12 cellular contexts compared by ENCODE assay signal in genomic region chr3:58325525-58325992, GRCh38. TPM values are rescaled to one million over a fixed set of nuclear protein-coding genes. Genes with fewer than 3 reads are reported as not detected.
DNase-seq lines count a peak whose midpoint lies in the region; ATAC-seq, FAIRE-seq and TF ChIP-seq lines count a peak whose summit lies in the region.
"Had no signal": no experiment of that assay in that cellular context is flagged by ENCODE, and none has a peak within 500 bp of the region (broad histone marks: within the 10 kb centered on the region; RNA-seq: fewer than 3 reads in every experiment).

No MANE protein-coding gene starts in this region.

- H3K9me1 ChIP-seq in endothelial cell of umbilical vein (replicated peaks; ENCODE audit: control insufficient read depth, extremely low read depth, insufficient read depth, low read length): no peaks in the 10 kb centered on the region

- H2AFZ ChIP-seq in endothelial cell of umbilical vein (ENCODE audit: low read depth, low read length): no peak overlapping the region

- no peak for ATAC-seq in CD4-positive, alpha-beta T cell (ENCODE audit: poor library complexity)
- peak; percentile 31 for ATAC-seq in omental fat pad (ENCODE audit: low FRiP score)
- no peak for ATAC-seq in aorta (ENCODE audit: low FRiP score)

- no peak overlapping the region for H3K9ac ChIP-seq in endothelial cell of umbilical vein (replicated peaks; ENCODE audit: extremely low read depth, insufficient read depth, low read length)

- H3K27me3 ChIP-seq in CD4-positive, alpha-beta T cell (ENCODE audit: control insufficient read depth, insufficient read depth, low read length): no peaks in the 10 kb centered on the region
- H3K27me3 ChIP-seq in endothelial cell of umbilical vein (ENCODE audit: control insufficient read depth in 2 of 2, insufficient read depth in 2 of 2, low read length in 2 of 2) (no peaks in the 10 kb centered on the region), aorta (ENCODE audit: control insufficient read depth in 1 of 2, insufficient read depth in 2 of 2, low read length in 1 of 2) (no peaks in the 10 kb centered on the region)
- H3K27me3 ChIP-seq: esophagus squamous epithelium had no signal

- dilution Hi-C loops in endothelial cell of umbilical vein (cut with MboI; ENCODE audit: extremely low pct_ligation_motif_present, low sequenced_read_pairs): no loop called here

- H3K36me3 Mint-ChIP-seq in CD4-positive, alpha-beta T cell (ENCODE audit: low read depth): peaks cover 5% of the 10 kb centered on the region

- peak overlapping the region; percentile 39 for H3K4me2 ChIP-seq in endothelial cell of umbilical vein (ENCODE audit: insufficient read depth, low read length)

- peak overlapping the region; percentile 81 for H3K27ac Mint-ChIP-seq in CD4-positive, alpha-beta T cell

- H3K79me2 ChIP-seq in endothelial cell of umbilical vein (ENCODE audit: control insufficient read depth, insufficient read depth, low read length): no peaks in the 10 kb centered on the region

- peaks cover 14% of the 10 kb centered on the region for H3K4me1 Mint-ChIP-seq in CD4-positive, alpha-beta T cell (ENCODE audit: low read depth)

- FAIRE-seq in endothelial cell of umbilical vein (lab: Jason Lieb, UNC): peak; percentile 49
- FAIRE-seq: TTC549 had no signal

- DNase-seq in CD4-positive, alpha-beta T cell: no peak
- DNase-seq in NCI-H226 (peak; percentile 24), endothelial cell of umbilical vein (ENCODE audit: low read depth, low spot score) (peak; percentile 70), omental fat pad (ENCODE audit: low spot score) (no peak), NCI-H2196 (lab: John Stamatoyannopoulos, UW; ENCODE audit: unreplicated experiment) (no peak), mucosa of gallbladder (ENCODE audit: low spot score) (no peak), aorta (no peak), medulla oblongata (ENCODE audit: extremely low spot score) (no peak)
- DNase-seq: esophagus squamous epithelium, NCI-H774 had no signal

- no peaks in the 10 kb centered on the region for H3K9me3 ChIP-seq in CD4-positive, alpha-beta T cell (ENCODE audit: control insufficient read depth, low read length)
- no peaks in the 10 kb centered on the region for H3K9me3 ChIP-seq in endothelial cell of umbilical vein (replicated peaks; ENCODE audit: control insufficient read depth, insufficient read depth, low read length)
- H3K9me3 ChIP-seq in aorta (ENCODE audit: control insufficient read depth, low read length): no peaks in the 10 kb centered on the region
- H3K9me3 ChIP-seq: esophagus squamous epithelium had no signal

- no peak overlapping the region for H3K4me3 ChIP-seq in endothelial cell of umbilical vein (replicated peaks in 1 of 3; ENCODE audit: insufficient read depth in 1 of 3, low read depth in 1 of 3, low read length in 3 of 3)
- H3K4me3 ChIP-seq in aorta (ENCODE audit: low read length in 2 of 2): no peak overlapping the region
- H3K4me3 ChIP-seq: esophagus squamous epithelium, lung had no signal

- no peaks in the 10 kb centered on the region for H3K27me3 Mint-ChIP-seq in CD4-positive, alpha-beta T cell

- CTCF ChIA-PET in CD4-positive, alpha-beta T cell (lab: Charles Lee): interaction anchor here (0.6 to 1.1 kb wide), 2 partner anchors 166 to 341 kb away, joined by 3 to 5 read pairs; partner anchors contain the start of gene KCTD6
- CTCF ChIA-PET in endothelial cell of umbilical vein (lab: Charles Lee): interaction anchor here (1.4 to 4.2 kb wide), 5 partner anchors 9 to 92 kb away, joined by 3 to 16 read pairs (median 4); partner anchors contain the start of genes HTD2 and RPP14

- H4K20me1 ChIP-seq in endothelial cell of umbilical vein (replicated peaks; ENCODE audit: control insufficient read depth, extremely low read depth, insufficient read depth, low read length): no peaks in the 10 kb centered on the region

- H3K36me3 ChIP-seq in endothelial cell of umbilical vein (ENCODE audit: control insufficient read depth in 2 of 2, extremely low read depth in 1 of 2, insufficient read depth in 2 of 2, low read length in 2 of 2) (no peaks in the 10 kb centered on the region), aorta (ENCODE audit: control insufficient read depth in 1 of 2, insufficient read depth in 2 of 2, low read length in 1 of 2) (no peaks in the 10 kb centered on the region)

- peaks cover 19% of the 10 kb centered on the region for H3K4me1 ChIP-seq in endothelial cell of umbilical vein (ENCODE audit: control insufficient read depth, extremely low read depth, insufficient read depth, low read length)
- no peaks in the 10 kb centered on the region for H3K4me1 ChIP-seq in aorta (ENCODE audit: control insufficient read depth in 1 of 2, insufficient read depth in 2 of 2, low read length in 2 of 2)

- H3K4me3 Mint-ChIP-seq in CD4-positive, alpha-beta T cell: no peak overlapping the region

- 39 to 40% methylated on average over 2 of the region's 2 CpGs for whole genome bisulfite sequencing in aorta, 2 donors

- no TSS peak for BruUV-seq in endothelial cell of umbilical vein (replicated peaks; lab: Mats Ljungman, UMichigan)

- intact Hi-C loops in CD4-positive, alpha-beta T cell (cut with DNase I, micrococcal nuclease): no loop called here
- intact Hi-C loops in endothelial cell of umbilical vein (cut with micrococcal nuclease) (loop anchor here (2.0 kb wide), 1 partner anchor 303 kb away; no protein-coding TSS in a partner anchor), aorta (cut with DNase I) (no loop called here)

- TF ChIP-seq CTCF in CD4-positive, alpha-beta T cell (IDR thresholded peaks at IDR 0.05): no peak
- TF ChIP-seq CTCF in endothelial cell of umbilical vein (IDR thresholded peaks at IDR 0.05; ENCODE audit: extremely low read depth in 1 of 2, insufficient read depth in 1 of 2, low read depth in 1 of 2, low read length in 2 of 2): no peak
- no peak for TF ChIP-seq CTCF in omental fat pad (IDR thresholded peaks at IDR 0.05)

- no peak for TF ChIP-seq POLR2A in endothelial cell of umbilical vein (IDR thresholded peaks at IDR 0.05; ENCODE audit: low read depth, low read length)

- no peak overlapping the region for H3K27ac ChIP-seq in CD4-positive, alpha-beta T cell (ENCODE audit: low read depth, low read length)
- H3K27ac ChIP-seq in endothelial cell of umbilical vein (ENCODE audit: insufficient read depth, low read depth, low read length): peak overlapping the region; percentile 14
- H3K27ac ChIP-seq in aorta (ENCODE audit: low read depth in 1 of 2, low read length in 2 of 2): no peak overlapping the region

- no peaks in the 10 kb centered on the region for H3K9me3 Mint-ChIP-seq in CD4-positive, alpha-beta T cell

- POLR2A ChIA-PET in CD4-positive, alpha-beta T cell (lab: Charles Lee): interaction anchor here (0.8 kb wide), 1 partner anchor 19 kb away, joined by 3 read pairs; the partner anchor contains the start of gene HTD2
- POLR2A ChIA-PET in endothelial cell of umbilical vein (lab: Charles Lee): interaction anchor here (1.2 kb wide), 1 partner anchor 20 kb away, joined by 3 read pairs; the partner anchor contains the start of gene RPP14

TF ChIP-seq in endothelial cell of umbilical vein, 7 proteins besides CTCF, POLR2A, EP300 and RAD21:
- no peak for TF ChIP-seq JUN (IDR thresholded peaks at IDR 0.05; ENCODE audit: borderline replicate concordance, insufficient read depth, insufficient read length, low read depth)
- no peak for TF ChIP-seq FOS (IDR thresholded peaks at IDR 0.05; ENCODE audit: borderline replicate concordance, insufficient read depth, low read length)

RNA-seq across cellular contexts. Expression of gene PXK, which starts 7.1 kb away (rescaled TPM):
- 10 to 100 TPM; 12.5 to 14.8 TPM for total RNA-seq in CD4-positive, alpha-beta T cell
- total RNA-seq in endothelial cell of umbilical vein: 11.1 and 14.6 TPM in 2 replicates
- 8.4 and 11.3 TPM in 2 replicates for polyA plus RNA-seq in endothelial cell of umbilical vein
- 12.8 and 15.2 TPM in 2 replicates for polyA plus RNA-seq in endothelial cell of umbilical vein (2011; cell fraction: cytosol; rRNA removed)
- polyA plus RNA-seq in endothelial cell of umbilical vein (2011; cell fraction: nucleus; rRNA removed): 20.7 and 21.6 TPM in 2 replicates
- 11.0 and 14.3 TPM in 2 replicates for polyA plus RNA-seq in endothelial cell of umbilical vein (2012)
- 12.2 and 17.7 TPM in 2 replicates for polyA minus RNA-seq in endothelial cell of umbilical vein
- polyA minus RNA-seq in endothelial cell of umbilical vein (2011; cell fraction: cytosol; rRNA and poly(A)+ RNA removed): 4.4 TPM
- polyA minus RNA-seq in endothelial cell of umbilical vein (2011; cell fraction: nucleus; rRNA and poly(A)+ RNA removed): 14.9 and 22.0 TPM in 2 replicates
- total RNA-seq in omental fat pad: 10 to 100 TPM; 25.3 to 51.2 (median 39.3) TPM
- total RNA-seq in mucosa of gallbladder: 23.2 TPM
- total RNA-seq in aorta: 10 to 100 TPM; 19.8 to 32.6 TPM
- 10 to 100 TPM in 1 of 2 donors, 1 to 10 TPM in 1; 6.8 to 13.0 TPM for polyA plus RNA-seq in aorta

RNA-seq across cellular contexts. Expression of gene HTD2, which starts 19.2 kb away (rescaled TPM):
- total RNA-seq in CD4-positive, alpha-beta T cell: 1 to 10 TPM; 7.2 to 7.3 TPM
- 10.0 and 10.3 TPM in 2 replicates for total RNA-seq in endothelial cell of umbilical vein
- polyA plus RNA-seq in endothelial cell of umbilical vein: 4.5 and 8.2 TPM in 2 replicates
- 7.8 and 9.0 TPM in 2 replicates for polyA plus RNA-seq in endothelial cell of umbilical vein (2011; cell fraction: cytosol; rRNA removed)
- 5.1 and 6.5 TPM in 2 replicates for polyA plus RNA-seq in endothelial cell of umbilical vein (2011; cell fraction: nucleus; rRNA removed)
- polyA plus RNA-seq in endothelial cell of umbilical vein (2012): 3.8 and 9.0 TPM in 2 replicates
- polyA minus RNA-seq in endothelial cell of umbilical vein: 8.0 and 8.6 TPM in 2 replicates
- 7.6 TPM for polyA minus RNA-seq in endothelial cell of umbilical vein (2011; cell fraction: cytosol; rRNA and poly(A)+ RNA removed)
- 3.2 and 3.6 TPM in 2 replicates for polyA minus RNA-seq in endothelial cell of umbilical vein (2011; cell fraction: nucleus; rRNA and poly(A)+ RNA removed)
- total RNA-seq in omental fat pad: 10 to 100 TPM in 2 of 4 donors, 1 to 10 TPM in 2; 8.4 to 12.6 (median 10.4) TPM
- total RNA-seq in mucosa of gallbladder: 10.6 TPM
- total RNA-seq in aorta: 1 to 10 TPM; 6.5 to 7.8 TPM
- polyA plus RNA-seq in aorta: 10 to 100 TPM in 1 of 2 donors, 1 to 10 TPM in 1; 7.7 to 10.8 TPM

RNA-seq across cellular contexts. Expression of gene RPP14, which starts 19.5 kb away (rescaled TPM):
- total RNA-seq in CD4-positive, alpha-beta T cell: 10 to 100 TPM; 17.7 to 19.7 TPM
- total RNA-seq in endothelial cell of umbilical vein: 18.1 and 21.3 TPM in 2 replicates
- polyA plus RNA-seq in endothelial cell of umbilical vein: 9.6 and 11.9 TPM in 2 replicates
- 10.4 and 11.1 TPM in 2 replicates for polyA plus RNA-seq in endothelial cell of umbilical vein (2011; cell fraction: cytosol; rRNA removed)
- 11.6 and 14.7 TPM in 2 replicates for polyA plus RNA-seq in endothelial cell of umbilical vein (2011; cell fraction: nucleus; rRNA removed)
- polyA plus RNA-seq in endothelial cell of umbilical vein (2012): 9.5 and 10.1 TPM in 2 replicates
- 9.5 and 14.8 TPM in 2 replicates for polyA minus RNA-seq in endothelial cell of umbilical vein
- 13.9 TPM for polyA minus RNA-seq in endothelial cell of umbilical vein (2011; cell fraction: cytosol; rRNA and poly(A)+ RNA removed)
- polyA minus RNA-seq in endothelial cell of umbilical vein (2011; cell fraction: nucleus; rRNA and poly(A)+ RNA removed): 9.8 and 10.8 TPM in 2 replicates
- total RNA-seq in omental fat pad: 10 to 100 TPM in 1 of 4 donors, 1 to 10 TPM in 3; 8.1 to 12.5 (median 8.8) TPM
- total RNA-seq in mucosa of gallbladder: 13.7 TPM
- 10 to 100 TPM; 13.0 to 13.8 TPM for total RNA-seq in aorta
- polyA plus RNA-seq in aorta: 1 to 10 TPM; 5.8 to 7.9 TPM

Comparison
In these comparisons a context has a peak if more than half of its experiments do, and no peak if none do; other contexts are left out.
1. DNase-seq: peak in NCI-H226 (single experiment) and endothelial cell of umbilical vein (single experiment); none in CD4-positive, alpha-beta T cell (0 of 10), omental fat pad (single experiment), NCI-H2196 (single experiment), mucosa of gallbladder (single experiment), aorta (0 of 2) and medulla oblongata (single experiment).